Comparison of ENCODE assay signal across 9 cellular contexts in genomic region chr1:8412183-8412831, GRCh38.
DNase-seq lines count a peak whose midpoint lies in the region; ATAC-seq and TF ChIP-seq lines count a peak whose summit lies in the region.
"Had no signal": no experiment of that assay in that cellular context is flagged by ENCODE, and none has a peak within 500 bp of the region (broad histone marks: within the 10 kb centered on the region; RNA-seq: fewer than 3 reads in every experiment).

No MANE protein-coding gene starts in this region.

- in situ Hi-C loops in Caki2 (cut with HindIII; ENCODE audit: low pct_unique_long_range_greater_than_20kb, low sequenced_read_pairs) = no loop called here

- DNase-seq in Caki2 (ENCODE audit: low read depth) (peak; percentile 76), WTC11 (ENCODE audit: low spot score) (no peak), foreskin melanocyte (peak; percentile 82), sciatic nerve (ENCODE audit: low spot score) (no peak)
- DNase-seq: activated CD8-positive, alpha-beta T cell treated with anti-CD3 and anti-CD28 coated beads, Interleukin-2, amount 10 ng/mL, durations not matched to agents 7 days and 5 days had no signal

- POLR2A ChIA-PET in WTC11 (lab: Charles Lee) = no interaction called here

- CTCF ChIA-PET in WTC11 (lab: Charles Lee) = interaction anchor here (1.9 kb wide), 1 partner anchor 44 kb away, joined by 6 read pairs; no protein-coding TSS in a partner anchor

- H3K36me3 Mint-ChIP-seq in WTC11 = peaks cover 9% of the 10 kb centered on the region; the same call in 1 of the 2 replicates

- no peak overlapping the region for H3K4me3 Mint-ChIP-seq in WTC11
- H3K4me3 Mint-ChIP-seq: activated CD8-positive, alpha-beta T cell treated with anti-CD3 and anti-CD28 coated beads, Interleukin-2, amount 10 ng/mL, durations not matched to agents 7 days and 5 days had no signal

- H3K27me3 Mint-ChIP-seq in WTC11 (ENCODE audit: low read depth) = no peaks in the 10 kb centered on the region

- ATAC-seq in WTC11 = no peak
- peak; percentile 67 for ATAC-seq in sciatic nerve
- ATAC-seq in activated CD4-positive, CD25-positive, alpha-beta regulatory T cell treated with anti-CD3 and anti-CD28 coated beads, Interleukin-2, amount 50 U/mL, for 24 hours = no peak
- no peak for ATAC-seq in HG03521 (IDR thresholded peaks at IDR 0.05; ENCODE audit: unreplicated experiment)
- no peak for ATAC-seq in GM21717 (IDR thresholded peaks at IDR 0.05; ENCODE audit: unreplicated experiment)
- ATAC-seq in GM21528 (IDR thresholded peaks at IDR 0.05; ENCODE audit: low FRiP score, unreplicated experiment) = no peak
- ATAC-seq: activated CD8-positive, alpha-beta T cell treated with anti-CD3 and anti-CD28 coated beads, Interleukin-2, amount 10 ng/mL, durations not matched to agents 7 days and 5 days had no signal

- intact Hi-C loops in sciatic nerve (cut with DNase I) = no loop called here

- peaks cover 68% of the 10 kb centered on the region for H3K4me1 Mint-ChIP-seq in WTC11

- TF ChIP-seq CTCF in WTC11 (IDR thresholded peaks at IDR 0.05) = no peak

- no peaks in the 10 kb centered on the region for H3K9me3 Mint-ChIP-seq in WTC11

- peak overlapping the region; percentile 83 for H3K27ac Mint-ChIP-seq in WTC11
- H3K27ac Mint-ChIP-seq: activated CD8-positive, alpha-beta T cell treated with anti-CD3 and anti-CD28 coated beads, Interleukin-2, amount 10 ng/mL, durations not matched to agents 7 days and 5 days had no signal

TF ChIP-seq in WTC11, 78 proteins besides CTCF, POLR2A, EP300 and RAD21:
- TF ChIP-seq SMAD3 (CRISPR knock-in tag; IDR thresholded peaks at IDR 0.05; ENCODE audit: borderline replicate concordance) (no peak), ZNF416 (CRISPR knock-in tag; IDR thresholded peaks at IDR 0.05) (no peak), MAX (CRISPR knock-in tag; IDR thresholded peaks at IDR 0.05) (no peak), NFE2L1 (CRISPR knock-in tag; IDR thresholded peaks at IDR 0.05) (no peak), KAT7 (CRISPR knock-in tag; IDR thresholded peaks at IDR 0.05; ENCODE audit: borderline replicate concordance) (no peak), MYBL2 (CRISPR knock-in tag; IDR thresholded peaks at IDR 0.05) (no peak), AFF4 (CRISPR knock-in tag; IDR thresholded peaks at IDR 0.05; ENCODE audit: borderline replicate concordance) (no peak), ZNF138 (CRISPR knock-in tag; conservative IDR thresholded peaks at IDR 0.05) (no peak), RELA (CRISPR knock-in tag; IDR thresholded peaks at IDR 0.05; ENCODE audit: borderline replicate concordance) (no peak), ATF3 (CRISPR knock-in tag; conservative IDR thresholded peaks at IDR 0.05) (no peak), ERG (CRISPR knock-in tag; IDR thresholded peaks at IDR 0.05) (no peak), ZNF121 (CRISPR knock-in tag; IDR thresholded peaks at IDR 0.05) (no peak), ZMAT4 (CRISPR knock-in tag; IDR thresholded peaks at IDR 0.05) (no peak), ZSCAN18 (CRISPR knock-in tag; IDR thresholded peaks at IDR 0.05) (no peak), ZNF219 (CRISPR knock-in tag; IDR thresholded peaks at IDR 0.05; ENCODE audit: borderline replicate concordance) (no peak), MXD4 (CRISPR knock-in tag; IDR thresholded peaks at IDR 0.05; ENCODE audit: borderline replicate concordance) (no peak)

Comparison
In these comparisons a context has a peak if more than half of its experiments do, and no peak if none do; other contexts are left out.
1. DNase-seq: peak in Caki2 (single experiment) and foreskin melanocyte (single experiment); none in WTC11 (single experiment) and sciatic nerve (single experiment).